Comparison of ENCODE assay signal across 1 cellular context in the genomic region with DNA sequence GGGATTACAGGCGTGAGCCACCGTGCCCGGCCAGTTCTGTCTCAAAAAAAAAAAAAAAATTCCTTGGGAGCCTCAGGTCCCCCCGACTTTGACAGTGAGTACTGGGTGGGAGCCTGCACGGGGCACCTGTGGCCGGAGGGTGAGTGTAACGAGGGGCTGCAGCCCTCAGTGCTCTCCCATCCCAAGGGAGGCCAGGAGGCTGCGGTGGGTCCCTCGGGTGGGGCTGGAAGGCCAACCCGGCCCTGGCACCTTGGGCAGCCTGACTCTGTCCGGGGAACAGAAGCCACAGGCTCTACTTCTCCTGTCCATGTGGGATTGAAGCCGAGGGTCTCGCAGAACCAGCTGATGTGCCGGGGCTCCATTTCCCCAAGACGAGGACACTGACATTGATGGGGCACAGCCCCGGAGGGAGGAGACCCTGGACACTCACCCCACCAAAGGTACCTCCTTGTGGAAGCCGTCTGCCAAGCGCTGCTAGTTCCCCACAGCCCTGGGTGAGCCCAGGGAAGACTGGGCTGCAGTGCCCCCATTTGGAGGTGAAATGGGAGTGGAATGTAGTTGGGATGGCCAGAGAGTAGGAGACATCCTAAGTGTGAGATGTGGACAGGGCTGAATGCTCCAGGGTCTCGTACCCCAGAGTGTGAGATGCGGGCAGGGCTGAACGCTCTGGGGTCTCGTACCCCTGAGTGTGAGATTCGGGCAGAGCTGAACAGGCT.
TF ChIP-seq lines count a peak whose summit lies in the region.

No MANE protein-coding gene starts in this region.

TF ChIP-seq in GM12878, 131 proteins besides CTCF, POLR2A, EP300 and RAD21:
- TF ChIP-seq YY1 (IDR thresholded peaks at IDR 0.05; ENCODE audit: low read depth, low read length) = no peak
